In the genomic region with DNA sequence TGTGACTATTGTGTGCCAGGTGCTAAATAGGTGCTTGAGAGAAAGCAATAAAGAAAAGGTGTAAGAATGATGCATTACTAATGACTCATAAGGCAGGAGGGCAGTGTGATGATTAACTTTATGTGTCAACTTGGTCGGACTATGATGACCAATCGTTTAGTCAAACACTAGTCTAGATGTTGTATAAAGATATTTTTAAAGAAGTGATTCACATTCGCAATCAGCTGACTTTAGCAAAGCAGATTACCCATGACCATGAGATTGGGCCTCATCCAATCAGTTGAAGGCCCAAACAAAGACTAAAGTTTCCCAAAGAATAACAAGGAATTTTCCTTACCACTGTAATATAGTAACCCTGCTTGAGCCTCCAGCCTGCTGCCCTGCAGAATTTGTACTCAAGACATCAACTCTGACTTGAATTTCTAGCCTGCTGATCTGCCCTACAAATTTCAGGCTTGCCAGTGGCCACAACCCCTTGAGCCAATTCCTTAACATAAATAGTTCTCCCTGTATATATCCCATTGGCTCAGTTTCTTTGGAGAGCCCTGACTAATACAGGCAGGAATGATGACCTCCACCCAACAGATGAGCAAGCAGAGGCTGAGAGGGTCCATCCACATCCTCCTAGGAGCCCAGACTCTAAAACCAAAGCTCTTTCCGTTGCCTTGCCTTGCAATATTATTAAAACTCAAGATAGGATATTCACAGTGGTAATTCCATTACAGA, we compare ENCODE assay signal across 1 cellular context.
A peak's percentile ranks its signal among the peaks of the same experiment; 100 is the strongest.
TF ChIP-seq lines count a peak whose summit lies in the region.

No MANE protein-coding gene starts in this region.

TF ChIP-seq in IMR-90, 13 proteins besides CTCF, POLR2A, EP300 and RAD21 (continued from another document):
- TF ChIP-seq, protein P1, sequence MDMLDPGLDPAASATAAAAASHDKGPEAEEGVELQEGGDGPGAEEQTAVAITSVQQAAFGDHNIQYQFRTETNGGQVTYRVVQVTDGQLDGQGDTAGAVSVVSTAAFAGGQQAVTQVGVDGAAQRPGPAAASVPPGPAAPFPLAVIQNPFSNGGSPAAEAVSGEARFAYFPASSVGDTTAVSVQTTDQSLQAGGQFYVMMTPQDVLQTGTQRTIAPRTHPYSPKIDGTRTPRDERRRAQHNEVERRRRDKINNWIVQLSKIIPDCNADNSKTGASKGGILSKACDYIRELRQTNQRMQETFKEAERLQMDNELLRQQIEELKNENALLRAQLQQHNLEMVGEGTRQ (IDR thresholded peaks at IDR 0.05; ENCODE audit: low read depth, low read length), result peak; percentile 81
- TF ChIP-seq MAFK (IDR thresholded peaks at IDR 0.05; ENCODE audit: low read depth, low read length) (0 out of 2 replicates have a peak, but pooled peaks have one; percentile 1), RFX5 (IDR thresholded peaks at IDR 0.05; ENCODE audit: low read depth, low read length) (no peak)
